ENCODE assay signal across 15 cellular contexts in the genomic region with DNA sequence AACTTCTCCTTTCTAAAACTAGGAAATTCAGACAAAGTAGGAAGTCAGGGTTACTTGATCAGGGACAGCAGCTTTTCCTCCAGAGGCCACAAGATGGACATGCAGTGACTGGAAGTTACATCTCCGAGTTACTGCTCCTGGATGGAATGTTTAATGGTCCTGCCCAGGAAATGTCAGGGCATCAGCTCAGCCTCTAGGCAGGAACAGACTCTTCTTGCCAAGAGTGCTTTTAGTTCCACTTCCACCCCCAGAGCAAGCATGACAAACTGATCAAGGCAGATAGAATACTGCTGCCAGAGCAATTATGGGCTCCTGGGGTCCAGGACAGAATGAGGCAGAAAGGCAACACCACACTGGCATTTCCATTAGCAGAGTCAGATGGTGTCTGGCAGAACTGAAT.
A peak's percentile ranks its signal among the peaks of the same experiment; 100 is the strongest.
DNase-seq lines count a peak whose midpoint lies in the region; ATAC-seq and TF ChIP-seq lines count a peak whose summit lies in the region.
"Had no signal": no experiment of that assay in that cellular context is flagged by ENCODE, and none has a peak within 500 bp of the region (broad histone marks: within the 10 kb centered on the region; RNA-seq: fewer than 3 reads in every experiment).

No MANE protein-coding gene starts in this region.

- no peaks in the 10 kb centered on the region for H3K36me3 Mint-ChIP-seq in endodermal cell (ENCODE audit: low read depth)
- H3K36me3 Mint-ChIP-seq in Calu3 (ENCODE audit: insufficient read depth, unreplicated experiment), result no peaks in the 10 kb centered on the region
- H3K36me3 Mint-ChIP-seq in CD14-positive monocyte, result no peaks in the 10 kb centered on the region

- no TSS peak for BruUV-seq in PC-3 (replicated peaks; lab: Mats Ljungman, UMichigan)
- BruUV-seq in Calu3 (replicated peaks; lab: Mats Ljungman, UMichigan), result no TSS peak

- no peak overlapping the region for H3K4me3 Mint-ChIP-seq in endodermal cell
- H3K4me3 Mint-ChIP-seq in Calu3 (ENCODE audit: low read depth, unreplicated experiment), result no peak overlapping the region
- H3K4me3 Mint-ChIP-seq in CD14-positive monocyte, result no peak overlapping the region
- H3K4me3 Mint-ChIP-seq: CD8-positive, alpha-beta memory T cell; HFFc6 had no signal

- no peak overlapping the region for H3K9ac ChIP-seq in PC-3 (ENCODE audit: low read length)
- no peak overlapping the region for H3K9ac ChIP-seq in endodermal cell (ENCODE audit: extremely low read depth, low read length, poor library complexity, severe bottlenecking)

- peak; percentile 79 for DNase-seq in BE2C
- DNase-seq in G401 (ENCODE audit: low spot score), result peak; percentile 10
- peak; percentile 37 for DNase-seq in PC-3
- DNase-seq in endodermal cell, result peak; percentile 48
- DNase-seq in Calu3, result no peak
- no peak for DNase-seq in amygdala (lab: John Stamatoyannopoulos, UW)
- DNase-seq in midbrain (lab: John Stamatoyannopoulos, UW), result no peak
- DNase-seq in CD14-positive monocyte (ENCODE audit: low spot score), result no peak
- DNase-seq: ACHN; CD8-positive, alpha-beta memory T cell; HFFc6; NCI-H1092; NCI-H345; NCI-H526 treated with DMSO at 0.1 percent for 48 hours; NK-92 treated with Interleukin-12 subunit alpha and Interleukin-12 subunit beta, amount 100 ng/mL, for 24 hours had no signal

- peak; percentile 39 for TF ChIP-seq CTCF in BE2C (IDR thresholded peaks at IDR 0.05; ENCODE audit: low read depth, low read length)
- TF ChIP-seq CTCF in PC-3 (conservative IDR thresholded peaks at IDR 0.05; ENCODE audit: low read depth, low read length), result no peak
- TF ChIP-seq CTCF in endodermal cell (conservative IDR thresholded peaks at IDR 0.05), result no peak
- TF ChIP-seq CTCF in Calu3 (IDR thresholded peaks at IDR 0.05; ENCODE audit: unreplicated experiment), result no peak
- TF ChIP-seq CTCF in CD14-positive monocyte (IDR thresholded peaks at IDR 0.05), result no peak

- H3K4me1 Mint-ChIP-seq in endodermal cell (peaks cover 5% of the 10 kb centered on the region), Calu3 (ENCODE audit: low read depth, unreplicated experiment) (peaks cover 23% of the 10 kb centered on the region), CD14-positive monocyte (no peaks in the 10 kb centered on the region)
- H3K4me1 Mint-ChIP-seq: CD8-positive, alpha-beta memory T cell had no signal

- CTCF ChIA-PET in PC-3 (lab: Charles Lee) (no interaction called here), Calu3 (lab: Charles Lee) (interaction anchor here (0.6 kb wide), 1 partner anchor 417 kb away, joined by 6 read pairs; no protein-coding TSS in a partner anchor)

- H3K27me3 ChIP-seq in BE2C (no peaks in the 10 kb centered on the region), PC-3 (ENCODE audit: low read length) (no peaks in the 10 kb centered on the region), endodermal cell (ENCODE audit: control insufficient read depth, insufficient read depth, low read length, poor library complexity, severe bottlenecking) (no peaks in the 10 kb centered on the region)

- H3K27ac ChIP-seq in PC-3 (ENCODE audit: low read length) (no peak overlapping the region), endodermal cell (ENCODE audit: low read depth, low read length) (no peak overlapping the region)

- WGBS in endodermal cell (ENCODE audit: insufficient coverage in 1 of 2, insufficient read length in 1 of 2), 2 experiments, result 43 to 60% methylated on average over 1 of the region's 1 CpG

- no peaks in the 10 kb centered on the region for H3K36me3 ChIP-seq in BE2C
- no peaks in the 10 kb centered on the region for H3K36me3 ChIP-seq in PC-3 (ENCODE audit: low read depth, low read length)
- no peaks in the 10 kb centered on the region for H3K36me3 ChIP-seq in endodermal cell (ENCODE audit: control insufficient read depth, insufficient read depth, low read length)

- H3K4me2 ChIP-seq in PC-3 (ENCODE audit: low read length), result no peak overlapping the region

- no peak overlapping the region for H2AFZ ChIP-seq in PC-3 (ENCODE audit: low read length)

- no peak overlapping the region; the same call in 1 of the 2 replicates for H3K4me3 ChIP-seq in BE2C (ENCODE audit: low read depth, low read length)
- H3K4me3 ChIP-seq in PC-3 (ENCODE audit: low read length), result no peak overlapping the region
- no peak overlapping the region for H3K4me3 ChIP-seq in endodermal cell (ENCODE audit: low read length)

- intact Hi-C loops in PC-3 (cut with micrococcal nuclease), result no loop called here
- intact Hi-C loops in Calu3 (cut with micrococcal nuclease; ENCODE audit: unreplicated experiment), result loop anchor here (5.0 kb wide), 1 partner anchor 119 kb away; no protein-coding TSS in a partner anchor
- intact Hi-C loops in CD14-positive monocyte (cut with micrococcal nuclease), result no loop called here

- H3K9me3 Mint-ChIP-seq in endodermal cell (no peaks in the 10 kb centered on the region), Calu3 (ENCODE audit: low read depth, unreplicated experiment) (no peaks in the 10 kb centered on the region), CD14-positive monocyte (peaks cover 0 to 4% (median 3%) of the 10 kb centered on the region in 7 donors)

- in situ Hi-C loops in G401 (cut with HindIII; ENCODE audit: low sequenced_read_pairs), result no loop called here

- H3K4me1 ChIP-seq in BE2C (peaks cover 6% of the 10 kb centered on the region), PC-3 (ENCODE audit: insufficient read depth, low read length) (peaks cover 8% of the 10 kb centered on the region), endodermal cell (ENCODE audit: control insufficient read depth, insufficient read depth, low read length) (no peaks in the 10 kb centered on the region)

- no peaks in the 10 kb centered on the region for H3K9me2 ChIP-seq in PC-3 (replicated peaks; ENCODE audit: low read length)

- H3K9me3 ChIP-seq in BE2C (no peaks in the 10 kb centered on the region), PC-3 (ENCODE audit: low read length) (no peaks in the 10 kb centered on the region), endodermal cell (ENCODE audit: control insufficient read depth, low read length) (no peaks in the 10 kb centered on the region)

- no peaks in the 10 kb centered on the region for H4K20me1 ChIP-seq in PC-3 (ENCODE audit: low read length)

- peak; percentile 80 for ATAC-seq in PC-3

- H3K27ac Mint-ChIP-seq in endodermal cell, result no peak overlapping the region
- H3K27ac Mint-ChIP-seq in Calu3 (ENCODE audit: unreplicated experiment), result no peak overlapping the region
- H3K27ac Mint-ChIP-seq in CD14-positive monocyte, result no peak overlapping the region
- H3K27ac Mint-ChIP-seq: CD8-positive, alpha-beta memory T cell; HFFc6 had no signal

- no peaks in the 10 kb centered on the region for H3F3A ChIP-seq in PC-3 (ENCODE audit: low read length, unreplicated experiment)

- POLR2A ChIA-PET in PC-3 (lab: Charles Lee; ENCODE audit: unreplicated experiment), result no interaction called here

- no peaks in the 10 kb centered on the region for H3K79me2 ChIP-seq in PC-3 (ENCODE audit: low read length)

- H3K27me3 Mint-ChIP-seq in endodermal cell (ENCODE audit: insufficient read depth), result no peaks in the 10 kb centered on the region
- H3K27me3 Mint-ChIP-seq in Calu3 (ENCODE audit: unreplicated experiment), result no peaks in the 10 kb centered on the region
- no peaks in the 10 kb centered on the region for H3K27me3 Mint-ChIP-seq in CD14-positive monocyte (ENCODE audit: low read depth in 3 of 3)
- H3K27me3 Mint-ChIP-seq: CD8-positive, alpha-beta memory T cell had no signal

Comparison
In these comparisons a context has a peak if more than half of its experiments do, and no peak if none do; other contexts are left out.
1. DNase-seq: peak in BE2C (single experiment), G401 (single experiment), PC-3 (single experiment) and endodermal cell (single experiment); none in Calu3 (single experiment), amygdala (0 of 56), midbrain (single experiment) and CD14-positive monocyte (single experiment).